In the genomic region with DNA sequence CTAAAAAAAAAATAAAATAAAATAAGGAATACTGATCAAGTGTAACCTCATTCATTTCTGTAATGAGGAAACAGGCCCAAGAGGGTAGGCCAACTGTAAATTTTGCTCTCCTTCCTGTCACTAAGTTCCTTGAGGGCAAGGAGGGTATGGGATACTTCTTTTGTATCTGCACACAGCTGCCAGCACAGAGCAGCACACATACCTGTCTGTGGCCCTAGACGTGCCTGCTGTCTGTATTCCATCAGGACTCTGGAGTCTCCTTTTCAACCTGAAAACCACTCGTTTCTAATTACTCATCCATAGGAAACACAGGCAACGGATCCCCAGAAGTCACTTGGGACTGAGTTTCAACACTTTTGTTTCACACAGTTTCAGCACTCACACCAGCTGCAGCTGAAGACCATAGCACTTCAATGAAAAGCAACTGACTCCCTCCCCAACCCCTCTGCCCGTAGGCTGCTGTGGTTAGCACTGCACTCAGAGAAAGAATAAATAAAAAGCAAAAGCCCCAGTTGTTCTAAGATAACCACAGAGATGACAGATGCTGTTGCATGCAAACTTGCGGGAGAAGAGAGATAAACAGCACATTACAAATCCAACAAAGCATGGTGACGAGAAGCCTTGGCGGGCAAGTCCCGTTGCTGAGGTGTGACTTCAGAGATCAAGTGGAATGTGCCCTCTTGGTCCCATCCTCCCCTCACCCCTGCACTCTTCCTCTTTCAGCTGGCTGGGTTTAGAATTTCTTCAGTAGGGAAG, we compare ENCODE assay signal across 1 cellular context.
TF ChIP-seq lines count a peak whose summit lies in the region.

No MANE protein-coding gene starts in this region.

TF ChIP-seq in HepG2, 621 proteins besides CTCF, POLR2A, EP300 and RAD21:
- no peak for TF ChIP-seq ZFP41 (CRISPR knock-in tag; IDR thresholded peaks at IDR 0.05; ENCODE audit: borderline replicate concordance)
- TF ChIP-seq MTA3 (CRISPR knock-in tag; IDR thresholded peaks at IDR 0.05), result no peak
- no peak for TF ChIP-seq NFKB2 (CRISPR knock-in tag; IDR thresholded peaks at IDR 0.05; ENCODE audit: borderline replicate concordance)
- no peak for TF ChIP-seq ZNF589 (CRISPR knock-in tag; conservative IDR thresholded peaks at IDR 0.05)
- TF ChIP-seq ZSCAN25 (CRISPR knock-in tag; IDR thresholded peaks at IDR 0.05), result peak; percentile 79
TF ChIP-seq in HepG2: peak in this region for 1.
